Comparison of ENCODE assay signal across 27 cellular contexts in genomic region chr1:223521150-223521549, GRCh38.
"Had no signal": no experiment of that assay in that cellular context is flagged by ENCODE, and none has a peak within 500 bp of the region (broad histone marks: within the 10 kb centered on the region; RNA-seq: fewer than 3 reads in every experiment).

No MANE protein-coding gene starts in this region.

- H3K36me3 ChIP-seq: stomach, suprapubic skin, thoracic aorta, thyroid gland, tibial artery, tibial nerve, transverse colon, upper lobe of left lung, upper lobe of right lung, uterus, vagina had no signal

- H3K27ac ChIP-seq: stomach, suprapubic skin, testis, thoracic aorta, thyroid gland, tibial artery, tibial nerve, transverse colon, upper lobe of left lung, upper lobe of right lung, uterus, vagina had no signal

- H3K27me3 ChIP-seq: suprapubic skin, testis, thyroid gland, transverse colon, upper lobe of left lung, upper lobe of right lung, uterus, vagina had no signal

- H3K4me3 ChIP-seq: stomach, suprapubic skin, testis, thoracic aorta, thyroid gland, tibial artery, tibial nerve, transverse colon, upper lobe of left lung, upper lobe of right lung, uterus, vagina had no signal

- ATAC-seq: stimulated activated effector memory CD8-positive, alpha-beta T cell treated with anti-CD3 and anti-CD28 coated beads, Interleukin-12 subunit alpha, Interleukin-12 subunit beta, amount 100 ng/mL, for 72 hours; stimulated activated memory B cell treated with anti-CD40 and anti-IgM and Interleukin-4, amounts not matched to agents 10 μg/mL and 1 μg/mL and 100 μg/mL, for 72 hours; stimulated activated naive B cell treated with anti-CD40 and anti-IgM and Interleukin-4, amounts not matched to agents 10 μg/mL and 1 μg/mL and 100 μg/mL, for 72 hours; stimulated activated naive CD8-positive, alpha-beta T cell treated with anti-CD3 and anti-CD28 coated beads, Interleukin-15, amount 100 ng/mL, for 72 hours; stimulated activated naive CD8-positive, alpha-beta T cell treated with anti-CD3 and anti-CD28 coated beads, Interleukin-15, Interleukin-2, amounts not matched to agents 100 U/mL and 50 U/mL, for 24 hours; upper lobe of right lung had no signal

- DNase-seq: stimulated activated CD4-positive, alpha-beta T cell treated with anti-CD3 and anti-CD28 coated beads, Interleukin-2, amount 100 ng/mL, for 48 hours; stimulated activated CD4-positive, alpha-beta T cell treated with anti-CD3 and anti-CD28 coated beads, Interleukin-4, amount 100 ng/mL, for 1 hour; stimulated activated CD4-positive, alpha-beta T cell treated with anti-CD3 and anti-CD28 coated beads, Interleukin-4, amount 100 ng/mL, for 24 hours; stimulated activated CD4-positive, alpha-beta T cell treated with anti-CD3 and anti-CD28 coated beads, Interleukin-4, amount 100 ng/mL, for 4 hours; stimulated activated CD8-positive, alpha-beta memory T cell treated with anti-CD3 and anti-CD28 coated beads, Interleukin-4, amount 100 ng/mL, for 48 hours; stimulated activated naive B cell treated with anti-CD40 and anti-IgM and Interleukin-4, amounts not matched to agents 10 μg/mL and 1 μg/mL and 100 μg/mL, for 72 hours; stimulated activated naive CD4-positive, alpha-beta T cell; stimulated activated naive CD4-positive, alpha-beta T cell treated with Interleukin-2 at 50 U/mL for 16 hours; stimulated activated naive CD8-positive, alpha-beta T cell treated with anti-CD3 and anti-CD28 coated beads, Interleukin-15, amount 100 ng/mL, for 72 hours; stimulated activated naive CD8-positive, alpha-beta T cell treated with anti-CD3 and anti-CD28 coated beads, Interleukin-15, Interleukin-2, amounts not matched to agents 100 U/mL and 50 U/mL, for 24 hours; stomach; substantia nigra; testis; thyroid gland; tibial artery; transverse colon; trophoblast cell; upper lobe of left lung; upper lobe of right lung; uterus had no signal

- FAIRE-seq: urothelium cell line had no signal

- H3K4me1 ChIP-seq: stomach, suprapubic skin, testis, thyroid gland, tibial artery, tibial nerve, transverse colon, upper lobe of left lung, upper lobe of right lung, uterus, vagina had no signal

- H3K9me3 ChIP-seq: stomach, suprapubic skin, testis, thoracic aorta, thyroid gland, tibial artery, transverse colon, upper lobe of left lung, upper lobe of right lung, uterus, vagina had no signal
